Comparison of ENCODE assay signal across 25 cellular contexts in genomic region chr22:32627091-32627490, GRCh38.
DNase-seq lines count a peak whose midpoint lies in the region; ATAC-seq, FAIRE-seq and TF ChIP-seq lines count a peak whose summit lies in the region.
"Had no signal": no experiment of that assay in that cellular context is flagged by ENCODE, and none has a peak within 500 bp of the region (broad histone marks: within the 10 kb centered on the region; RNA-seq: fewer than 3 reads in every experiment).

No MANE protein-coding gene starts in this region.

- peak overlapping the region; percentile 8 for H3K27ac Mint-ChIP-seq in nephron progenitor cell
- H3K27ac Mint-ChIP-seq: CD4-positive, alpha-beta T cell; effector memory CD8-positive, alpha-beta T cell; mesothelial cell of epicardium; naive thymus-derived CD8-positive, alpha-beta T cell had no signal

- no peak for FAIRE-seq in H1 (lab: Jason Lieb, UNC)
- FAIRE-seq: colon, H54, HTR-8/SVneo, pancreas had no signal

- peaks cover 30% of the 10 kb centered on the region for H3K4me1 Mint-ChIP-seq in nephron progenitor cell

- no peak overlapping the region for H3K4me2 ChIP-seq in H1 (ENCODE audit: insufficient read depth in 1 of 2, low read depth in 2 of 2, low read length in 2 of 2)

- no peak overlapping the region for H4K8ac ChIP-seq in H1 (ENCODE audit: extremely low read depth, insufficient read depth, low read length)

- intact Hi-C loops in left cardiac atrium (cut with DNase I): no loop called here

- no peaks in the 10 kb centered on the region for H3K79me1 ChIP-seq in H1 (ENCODE audit: low read depth, low read length)

- 94% methylated on average over 7 of the region's 12 CpGs; no CpG with 5 or more reads in 1 of the 2 experiments for WGBS in H1 (ENCODE audit: extremely low coverage in 1 of 2, insufficient coverage in 1 of 2, insufficient read length in 1 of 2, insufficient replicate concordance in 2 of 2, low coverage in 1 of 2, low lambda C conversion rate in 2 of 2, missing lambda C conversion rate in 1 of 2), 2 experiments
- 32 to 40% methylated on average over 3 to 12 of the region's 12 CpGs for WGBS in upper lobe of left lung, 2 donors

- H3K36me3 ChIP-seq in H1 (ENCODE audit: control insufficient read depth in 2 of 4, insufficient read depth in 4 of 4, low read length in 3 of 4) (no peaks in the 10 kb centered on the region), upper lobe of left lung (no peaks in the 10 kb centered on the region)
- H3K36me3 ChIP-seq: pancreas, right lobe of liver had no signal

- H4K91ac ChIP-seq in H1 (replicated peaks; ENCODE audit: insufficient read length, low read length): no peak overlapping the region

- H3K23ac ChIP-seq in H1 (ENCODE audit: insufficient read length): no peak overlapping the region

- H3K79me2 ChIP-seq in H1 (ENCODE audit: control insufficient read depth in 1 of 2, insufficient read depth in 2 of 2, low read length in 2 of 2): no peaks in the 10 kb centered on the region

- H3K9me3 ChIP-seq in H1 (ENCODE audit: insufficient read depth in 2 of 2, low read depth in 1 of 2, low read length in 1 of 2): no peaks in the 10 kb centered on the region
- no peaks in the 10 kb centered on the region for H3K9me3 ChIP-seq in upper lobe of left lung
- H3K9me3 ChIP-seq: pancreas, right lobe of liver had no signal

- no peaks in the 10 kb centered on the region for H3K23me2 ChIP-seq in H1 (ENCODE audit: low read depth, low read length)

- H3K14ac ChIP-seq in H1 (ENCODE audit: insufficient read length): no peak overlapping the region

- POLR2A ChIA-PET in H1 (lab: Charles Lee; ENCODE audit: partially characterized antibody): interaction anchor here (0.6 to 1.6 kb wide), 3 partner anchors 11 to 152 kb away, joined by 3 to 4 read pairs (median 3); partner anchors contain the start of gene FBXO7

- H3K4me3 Mint-ChIP-seq in nephron progenitor cell: no peak overlapping the region
- H3K4me3 Mint-ChIP-seq: CD4-positive, alpha-beta T cell; effector memory CD8-positive, alpha-beta T cell; mesothelial cell of epicardium had no signal

- no peak overlapping the region for H3K27ac ChIP-seq in H1 (ENCODE audit: low read depth, low read length)
- peak overlapping the region; percentile 86 to 94 (median 87) for H3K27ac ChIP-seq in upper lobe of left lung
- H3K27ac ChIP-seq: pancreas, right lobe of liver, RWPE1 had no signal

- 0 out of 2 replicates have a peak overlapping the region, but pooled peaks have one; percentile 81 for H2BK15ac ChIP-seq in H1 (ENCODE audit: low read length)

- no peak overlapping the region for H3K18ac ChIP-seq in H1 (ENCODE audit: extremely low read depth, low read length)

- H3K4me3 ChIP-seq in H1 (ENCODE audit: extremely low read depth in 1 of 4, insufficient read depth in 2 of 4, low read depth in 3 of 4, low read length in 4 of 4) (no peak overlapping the region), upper lobe of left lung (no peak overlapping the region)
- H3K4me3 ChIP-seq: pancreas, right lobe of liver had no signal

- no peaks in the 10 kb centered on the region for H3K9me3 Mint-ChIP-seq in nephron progenitor cell
- H3K9me3 Mint-ChIP-seq: CD4-positive, alpha-beta T cell; effector memory CD8-positive, alpha-beta T cell; mesothelial cell of epicardium; naive thymus-derived CD8-positive, alpha-beta T cell had no signal

- H3K4me1 ChIP-seq in H1 (replicated peaks in 1 of 4; ENCODE audit: control insufficient read depth in 3 of 4, insufficient read depth in 4 of 4, low read length in 3 of 4) (peaks cover 2 to 7% (median 5%) of the 10 kb centered on the region in 4 experiments), upper lobe of left lung (peaks cover 52 to 89% (median 60%) of the 10 kb centered on the region in 4 donors)
- H3K4me1 ChIP-seq: pancreas had no signal

- no peak overlapping the region for H2BK12ac ChIP-seq in H1 (ENCODE audit: low read depth, low read length)

- CTCF ChIA-PET in H1 (lab: Charles Lee; ENCODE audit: partially characterized antibody): interaction anchor here (0.8 to 2.8 kb wide), 11 partner anchors 9 to 218 kb away, joined by 3 to 32 read pairs (median 3); no protein-coding TSS in a partner anchor

- H3K56ac ChIP-seq in H1 (replicated peaks; ENCODE audit: insufficient read length, low read depth, low read length): no peak overlapping the region

- TF ChIP-seq CTCF in H1 (IDR thresholded peaks at IDR 0.05; ENCODE audit: control extremely low read depth in 1 of 3, insufficient read depth in 1 of 3, low read depth in 1 of 3, low read length in 3 of 3) (no peak), nephron progenitor cell (IDR thresholded peaks at IDR 0.05) (no peak), upper lobe of left lung (IDR thresholded peaks at IDR 0.05) (no peak)

- no peak overlapping the region for H2BK20ac ChIP-seq in H1 (ENCODE audit: low read length)

- H4K20me1 ChIP-seq in H1 (replicated peaks in 1 of 2; ENCODE audit: control insufficient read depth in 1 of 2, insufficient read depth in 2 of 2, low read length in 2 of 2): no peaks in the 10 kb centered on the region

- H2AFZ ChIP-seq in H1 (ENCODE audit: low read length): no peak overlapping the region

- H2AK5ac ChIP-seq in H1 (ENCODE audit: low read depth, low read length): peak overlapping the region; percentile 89; the same call in 1 of the 2 replicates

- no peak overlapping the region for H3K9ac ChIP-seq in H1 (replicated peaks in 1 of 4; ENCODE audit: extremely low read depth in 1 of 4, low read depth in 3 of 4, low read length in 3 of 4)

- H2BK5ac ChIP-seq in H1 (ENCODE audit: low read depth, low read length): no peak overlapping the region

- DNase-seq in H1 (ENCODE audit: low read depth in 1 of 2, low spot score in 2 of 2) (no peak), left cardiac atrium (peak; percentile 59), nephron progenitor cell (no peak), upper lobe of left lung (peak in 1 of 2 donors; percentile 42), hippocampal formation (lab: John Stamatoyannopoulos, UW) (no peak), LoVo (ENCODE audit: low spot score) (no peak)
- DNase-seq: activated CD4-positive, alpha-beta T cell treated with anti-CD3 and anti-CD28 coated beads for 48 hours; activated naive CD4-positive, alpha-beta T cell treated with Interleukin-2 at 50 U/mL for 16 hours; activated T-cell treated with anti-CD3 and anti-CD28 coated beads, Interleukin-2, amount 50 U/mL, for 48 hours; CD4-positive, alpha-beta T cell; DMS153; effector memory CD8-positive, alpha-beta T cell; naive thymus-derived CD8-positive, alpha-beta T cell; NCI-H187 treated with DMSO at 0.1 percent for 48 hours; NCI-H2227 treated with DMSO at 0.1 percent for 48 hours; pancreas; right lobe of liver; substantia nigra had no signal

- H3K4ac ChIP-seq in H1 (replicated peaks; ENCODE audit: insufficient read length, low read depth, low read length): no peak overlapping the region

- ATAC-seq in left cardiac atrium (peak in 1 of 2 donors; percentile 7), upper lobe of left lung (ENCODE audit: low FRiP score in 2 of 2) (peak in 1 of 2 donors; percentile 3), HG02678 (IDR thresholded peaks at IDR 0.05; ENCODE audit: unreplicated experiment) (no peak)
- ATAC-seq: effector memory CD8-positive, alpha-beta T cell; naive thymus-derived CD8-positive, alpha-beta T cell; pancreas; SK-N-SH treated with all-trans-retinoic acid at 6 μM for 48 hours had no signal

- TF ChIP-seq EP300 in H1 (IDR thresholded peaks at IDR 0.05; ENCODE audit: borderline replicate concordance in 1 of 2, low read depth in 2 of 2, low read length in 2 of 2) (no peak), upper lobe of left lung (IDR thresholded peaks at IDR 0.05) (peak in 3 of 4 donors; percentile 30 to 94 (median 89))

- H2BK120ac ChIP-seq in H1 (replicated peaks; ENCODE audit: low read depth, low read length): no peak overlapping the region

- H3K27me3 Mint-ChIP-seq in nephron progenitor cell (ENCODE audit: low read depth, poor library complexity): no peaks in the 10 kb centered on the region

- no peak for TF ChIP-seq RAD21 in H1 (IDR thresholded peaks at IDR 0.05 in 1 of 2, conservative IDR thresholded peaks at IDR 0.05 in 1 of 2; ENCODE audit: low read depth in 2 of 2, low read length in 2 of 2)

- no peak overlapping the region for H4K5ac ChIP-seq in H1 (ENCODE audit: insufficient read length, low read depth, low read length)

- no peak for TF ChIP-seq POLR2A in H1 (IDR thresholded peaks at IDR 0.05; ENCODE audit: control extremely low read depth in 1 of 2, low read depth in 2 of 2, low read length in 2 of 2)
- no peak for TF ChIP-seq POLR2A in upper lobe of left lung (IDR thresholded peaks at IDR 0.05)

- H3K27me3 ChIP-seq in H1 (replicated peaks in 1 of 4; ENCODE audit: control insufficient read depth in 3 of 4, extremely low read depth in 1 of 4, insufficient read depth in 3 of 4, low read length in 3 of 4) (peaks cover 0 to 6% (median 1%) of the 10 kb centered on the region in 4 experiments; a peak in 2 of 7 replicates), upper lobe of left lung (no peaks in the 10 kb centered on the region)
- H3K27me3 ChIP-seq: pancreas, right lobe of liver had no signal

- no peaks in the 10 kb centered on the region for H3K36me3 Mint-ChIP-seq in nephron progenitor cell (ENCODE audit: low read depth)
- H3K36me3 Mint-ChIP-seq: mesothelial cell of epicardium; naive thymus-derived CD8-positive, alpha-beta T cell had no signal

TF ChIP-seq in H1, 55 proteins besides CTCF, POLR2A, EP300 and RAD21:
- TF ChIP-seq RBBP5 (IDR thresholded peaks at IDR 0.05; ENCODE audit: borderline replicate concordance, low read depth, low read length) (no peak), SP2 (IDR thresholded peaks at IDR 0.05; ENCODE audit: low read length) (no peak), CHD2 (IDR thresholded peaks at IDR 0.05; ENCODE audit: low read length) (no peak), CBX5 (IDR thresholded peaks at IDR 0.05; ENCODE audit: low read depth, low read length) (no peak), NANOG (IDR thresholded peaks at IDR 0.05; ENCODE audit: insufficient read depth, low read depth, low read length, poor library complexity, severe bottlenecking) (no peak), TCF12 (IDR thresholded peaks at IDR 0.05; ENCODE audit: low read depth, low read length) (no peak), JUN (IDR thresholded peaks at IDR 0.05; ENCODE audit: low read depth, low read length) (no peak)
